In the genomic region with DNA sequence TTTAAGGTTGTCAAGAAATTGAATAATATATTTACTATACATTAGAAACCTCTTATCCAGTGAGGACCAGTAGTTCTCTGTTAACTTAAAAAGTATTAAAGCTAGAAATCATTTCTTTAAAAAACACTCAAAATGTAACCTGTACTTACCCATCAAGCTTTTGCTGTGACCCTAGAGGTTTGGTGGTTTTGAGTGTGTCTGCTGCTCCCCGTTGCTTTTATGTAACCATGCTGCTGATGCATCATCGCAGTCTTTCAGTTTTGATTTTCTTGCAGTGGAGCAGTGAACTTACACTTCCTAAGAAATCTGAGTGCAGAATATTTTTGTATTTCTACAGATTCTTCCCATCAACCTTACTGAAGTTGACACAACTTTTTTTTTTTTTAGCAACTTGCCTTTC, we compare ENCODE assay signal across 12 cellular contexts. TPM values are rescaled to one million over a fixed set of nuclear protein-coding genes. Genes with fewer than 3 reads are reported as not detected.
DNase-seq lines count a peak whose midpoint lies in the region; ATAC-seq and TF ChIP-seq lines count a peak whose summit lies in the region.
"Had no signal": no experiment of that assay in that cellular context is flagged by ENCODE, and none has a peak within 500 bp of the region (broad histone marks: within the 10 kb centered on the region; RNA-seq: fewer than 3 reads in every experiment).

No MANE protein-coding gene starts in this region.

- no peaks in the 10 kb centered on the region for H3K9me3 ChIP-seq in upper lobe of right lung
- H3K9me3 ChIP-seq: SJSA1 had no signal

- DNase-seq in effector memory CD8-positive, alpha-beta T cell: peak in 2 of 3 experiments; percentile 5 to 24
- DNase-seq in AG08395 (ENCODE audit: low spot score) (no peak), T1000 (lab: John Stamatoyannopoulos, UW) (no peak), upper lobe of right lung (no peak)
- no peak for DNase-seq in activated CD8-positive, alpha-beta memory T cell treated with anti-CD3 and anti-CD28 coated beads, Interleukin-2, amount 50 U/mL, for 48 hours
- DNase-seq: EL, NCI-H2029 treated with DMSO at 0.1 percent for 48 hours, nucleus accumbens had no signal

- H3K27ac Mint-ChIP-seq in effector memory CD8-positive, alpha-beta T cell: peak overlapping the region; percentile 35 to 45

- H3K4me1 ChIP-seq in upper lobe of right lung: no peaks in the 10 kb centered on the region
- H3K4me1 ChIP-seq: SJSA1 had no signal

- no peak for TF ChIP-seq CTCF in upper lobe of right lung (IDR thresholded peaks at IDR 0.05)

- no peaks in the 10 kb centered on the region for H3K9me3 Mint-ChIP-seq in effector memory CD8-positive, alpha-beta T cell

- peaks cover 8% of the 10 kb centered on the region for H3K36me3 Mint-ChIP-seq in effector memory CD8-positive, alpha-beta T cell (ENCODE audit: insufficient read depth)

- H3K4me3 ChIP-seq in upper lobe of right lung: no peak overlapping the region
- H3K4me3 ChIP-seq: SJSA1 had no signal

- intact Hi-C loops in upper lobe of right lung (cut with DNase I): no loop called here

- no peaks in the 10 kb centered on the region for H3K27me3 ChIP-seq in upper lobe of right lung
- H3K27me3 ChIP-seq: SJSA1 had no signal

- H3K27ac ChIP-seq in upper lobe of right lung: no peak overlapping the region
- H3K27ac ChIP-seq: SJSA1 had no signal

- no peak overlapping the region for H3K4me3 Mint-ChIP-seq in effector memory CD8-positive, alpha-beta T cell

- H3K36me3 ChIP-seq in upper lobe of right lung: no peaks in the 10 kb centered on the region
- H3K36me3 ChIP-seq: SJSA1 had no signal

- H3K27me3 Mint-ChIP-seq in effector memory CD8-positive, alpha-beta T cell: no peaks in the 10 kb centered on the region

- peak; percentile 74 for ATAC-seq in GM18861 (IDR thresholded peaks at IDR 0.05; ENCODE audit: unreplicated experiment)
- ATAC-seq in GM21423 (IDR thresholded peaks at IDR 0.05; ENCODE audit: unreplicated experiment): peak; percentile 84
- peak; percentile 86 for ATAC-seq in HG03159 (IDR thresholded peaks at IDR 0.05; ENCODE audit: unreplicated experiment)
- ATAC-seq in effector memory CD8-positive, alpha-beta T cell (replicated peaks): peak; percentile 87
- ATAC-seq in upper lobe of right lung: no peak

- peaks cover 11 to 24% of the 10 kb centered on the region in 2 donors for H3K4me1 Mint-ChIP-seq in effector memory CD8-positive, alpha-beta T cell (ENCODE audit: low read depth in 2 of 2)

RNA-seq across cellular contexts. Expression of a gene that starts 34.2 kb away (rescaled TPM):
- total RNA-seq in upper lobe of right lung: 17.0 TPM

Comparison
In these comparisons a context has a peak if more than half of its experiments do, and no peak if none do; other contexts are left out.
1. DNase-seq: peak in effector memory CD8-positive, alpha-beta T cell (2 of 3); none in AG08395 (single experiment), T1000 (single experiment), activated CD8-positive, alpha-beta memory T cell treated with anti-CD3 and anti-CD28 coated beads, Interleukin-2, amount 50 U/mL, for 48 hours (single experiment) and upper lobe of right lung (single experiment).